16 cellular contexts compared by ENCODE assay signal in genomic region chr2:46852124-46852523, GRCh38.
A peak's percentile ranks its signal among the peaks of the same experiment; 100 is the strongest.
DNase-seq lines count a peak whose midpoint lies in the region; ATAC-seq, FAIRE-seq and TF ChIP-seq lines count a peak whose summit lies in the region.
"Had no signal": no experiment of that assay in that cellular context is flagged by ENCODE, and none has a peak within 500 bp of the region (broad histone marks: within the 10 kb centered on the region; RNA-seq: fewer than 3 reads in every experiment).

No MANE protein-coding gene starts in this region.

- no peak overlapping the region for H3K23ac ChIP-seq in mesenchymal stem cell (ENCODE audit: low read length in 2 of 2)

- peaks cover 5% of the 10 kb centered on the region; the same call in 1 of the 2 replicates for H3K9me3 Mint-ChIP-seq in HFFc6
- peaks cover 7% of the 10 kb centered on the region for H3K9me3 Mint-ChIP-seq in astrocyte (ENCODE audit: unreplicated experiment)

- H3K4me1 Mint-ChIP-seq in HFFc6 (ENCODE audit: low read depth) (peaks cover 100% of the 10 kb centered on the region), astrocyte (ENCODE audit: low read depth, unreplicated experiment) (peaks cover 68% of the 10 kb centered on the region)

- H3K36me3 ChIP-seq in astrocyte (ENCODE audit: insufficient read depth, low read length) (no peaks in the 10 kb centered on the region), mesenchymal stem cell (ENCODE audit: control insufficient read depth in 1 of 2, insufficient read depth in 2 of 2, low read depth in 1 of 2, low read length in 2 of 2) (no peaks in the 10 kb centered on the region), upper lobe of right lung (no peaks in the 10 kb centered on the region)
- H3K36me3 ChIP-seq: SJCRH30 had no signal

- H2AK5ac ChIP-seq in mesenchymal stem cell (ENCODE audit: low read length, severe bottlenecking), result peak overlapping the region; percentile 90

- ATAC-seq in upper lobe of right lung (no peak), HG03175 (IDR thresholded peaks at IDR 0.05; ENCODE audit: unreplicated experiment) (no peak)

- H2BK15ac ChIP-seq in mesenchymal stem cell (ENCODE audit: low read depth, poor library complexity, severe bottlenecking), result no peak overlapping the region

- no peak overlapping the region for H3K4me2 ChIP-seq in astrocyte (ENCODE audit: low read length)
- no peak overlapping the region for H3K4me2 ChIP-seq in mesenchymal stem cell (ENCODE audit: low read length, poor library complexity, severe bottlenecking)

- H3K79me1 ChIP-seq in mesenchymal stem cell (replicated peaks; ENCODE audit: low read length, poor library complexity, severe bottlenecking), result no peaks in the 10 kb centered on the region

- H3K27me3 ChIP-seq in astrocyte (ENCODE audit: insufficient read depth, low read length) (no peaks in the 10 kb centered on the region), mesenchymal stem cell (ENCODE audit: control insufficient read depth in 1 of 2, insufficient read depth in 1 of 2, low read length in 2 of 2) (no peaks in the 10 kb centered on the region), upper lobe of right lung (no peaks in the 10 kb centered on the region)
- H3K27me3 ChIP-seq: SJCRH30 had no signal

- H3K27me3 Mint-ChIP-seq in HFFc6 (ENCODE audit: insufficient read depth) (peaks cover 8% of the 10 kb centered on the region), astrocyte (ENCODE audit: low read depth, unreplicated experiment) (no peaks in the 10 kb centered on the region)

- no peak overlapping the region for H4K91ac ChIP-seq in mesenchymal stem cell (ENCODE audit: low read length)

- H3K27ac ChIP-seq in astrocyte (ENCODE audit: low read depth, low read length), result peak overlapping the region; percentile 47
- H3K27ac ChIP-seq in mesenchymal stem cell (ENCODE audit: low read length, poor library complexity, severe bottlenecking), result peak overlapping the region; percentile 9
- no peak overlapping the region for H3K27ac ChIP-seq in upper lobe of right lung
- H3K27ac ChIP-seq: SJCRH30 had no signal

- no peak overlapping the region for H3K14ac ChIP-seq in mesenchymal stem cell (ENCODE audit: low read length in 2 of 2)

- H4K20me1 ChIP-seq in astrocyte (ENCODE audit: insufficient read depth, low read length), result no peaks in the 10 kb centered on the region

- intact Hi-C loops in upper lobe of right lung (cut with DNase I), result no loop called here

- H4K8ac ChIP-seq in mesenchymal stem cell (ENCODE audit: low read length), result no peak overlapping the region

- 96% methylated on average over 9 of the region's 9 CpGs for WGBS in mesenchymal stem cell

- H3K36me3 Mint-ChIP-seq in HFFc6 (ENCODE audit: low read depth), result peaks cover 21% of the 10 kb centered on the region
- peaks cover 2% of the 10 kb centered on the region for H3K36me3 Mint-ChIP-seq in astrocyte (ENCODE audit: low read depth, unreplicated experiment)

- H3K9me3 ChIP-seq in astrocyte (ENCODE audit: insufficient read depth, low read depth, low read length), result no peaks in the 10 kb centered on the region
- H3K9me3 ChIP-seq in mesenchymal stem cell (ENCODE audit: control insufficient read depth, low read length), result no peaks in the 10 kb centered on the region
- no peaks in the 10 kb centered on the region for H3K9me3 ChIP-seq in upper lobe of right lung
- H3K9me3 ChIP-seq: SJCRH30 had no signal

- peak overlapping the region in 1 of 2 experiments; percentile 12 for H2BK12ac ChIP-seq in mesenchymal stem cell (ENCODE audit: low read length in 2 of 2)

- no peak for FAIRE-seq in astrocyte (lab: Jason Lieb, UNC)
- FAIRE-seq: GM19239 had no signal

- no peaks in the 10 kb centered on the region for H3K79me2 ChIP-seq in astrocyte (ENCODE audit: insufficient read depth, low read length)

- peaks cover 79% of the 10 kb centered on the region for H3K4me1 ChIP-seq in astrocyte (ENCODE audit: insufficient read depth, low read length)
- peaks cover 52% of the 10 kb centered on the region for H3K4me1 ChIP-seq in mesenchymal stem cell (ENCODE audit: control insufficient read depth, insufficient read depth, low read depth, low read length)
- peaks cover 45% of the 10 kb centered on the region for H3K4me1 ChIP-seq in upper lobe of right lung

- H3K18ac ChIP-seq in mesenchymal stem cell (ENCODE audit: low read depth in 1 of 2, low read length in 2 of 2), result no peak overlapping the region

- H3K4me3 Mint-ChIP-seq in HFFc6, result no peak overlapping the region
- H3K4me3 Mint-ChIP-seq in astrocyte (ENCODE audit: unreplicated experiment), result no peak overlapping the region

- H3K4me3 ChIP-seq in astrocyte (ENCODE audit: insufficient read depth, low read depth, low read length), result no peak overlapping the region
- no peak overlapping the region for H3K4me3 ChIP-seq in mesenchymal stem cell (ENCODE audit: insufficient read depth in 1 of 2, low read depth in 1 of 2, low read length in 2 of 2)
- H3K4me3 ChIP-seq in upper lobe of right lung, result no peak overlapping the region
- H3K4me3 ChIP-seq: SJCRH30 had no signal

- H3K27ac Mint-ChIP-seq in HFFc6, result peak overlapping the region; percentile 83
- H3K27ac Mint-ChIP-seq in astrocyte (ENCODE audit: unreplicated experiment), result no peak overlapping the region

- no peak overlapping the region for H2AFZ ChIP-seq in astrocyte (ENCODE audit: low read depth, low read length)
- no peak overlapping the region for H2AFZ ChIP-seq in mesenchymal stem cell (ENCODE audit: low read depth, low read length)

- no peak overlapping the region for H2BK120ac ChIP-seq in mesenchymal stem cell (ENCODE audit: low read depth, low read length)

- H3K4ac ChIP-seq in mesenchymal stem cell (ENCODE audit: low read depth in 1 of 2, low read length in 2 of 2), result no peak overlapping the region

- TF ChIP-seq CTCF in HFFc6 (IDR thresholded peaks at IDR 0.05) (no peak), astrocyte (IDR thresholded peaks at IDR 0.05; ENCODE audit: insufficient read depth, low read depth, low read length) (no peak), upper lobe of right lung (IDR thresholded peaks at IDR 0.05) (no peak)

- DNase-seq in HFFc6 (no peak), astrocyte (ENCODE audit: low read depth) (no peak), mesenchymal stem cell (no peak), upper lobe of right lung (peak; percentile 16), OCI-M2 (lab: John Stamatoyannopoulos, UW; ENCODE audit: unreplicated experiment) (no peak), mucosa of gallbladder (ENCODE audit: low spot score) (no peak)
- DNase-seq: C1 segment of cervical spinal cord, COR-L47, Karpas-422, NCI-H1105 treated with DMSO at 0.1 percent for 48 hours, NCI-H1694 treated with DMSO at 0.1 percent for 48 hours, NCI-H446, NCI-H69, SJCRH30 had no signal

- H3K9ac ChIP-seq in astrocyte (ENCODE audit: low read length), result no peak overlapping the region
- H3K9ac ChIP-seq in mesenchymal stem cell (ENCODE audit: low read length), result peak overlapping the region; percentile 43

- H2BK5ac ChIP-seq in mesenchymal stem cell (ENCODE audit: low read depth, low read length, poor library complexity, severe bottlenecking), result no peak overlapping the region
